8 cellular contexts compared by ENCODE assay signal in the genomic region with DNA sequence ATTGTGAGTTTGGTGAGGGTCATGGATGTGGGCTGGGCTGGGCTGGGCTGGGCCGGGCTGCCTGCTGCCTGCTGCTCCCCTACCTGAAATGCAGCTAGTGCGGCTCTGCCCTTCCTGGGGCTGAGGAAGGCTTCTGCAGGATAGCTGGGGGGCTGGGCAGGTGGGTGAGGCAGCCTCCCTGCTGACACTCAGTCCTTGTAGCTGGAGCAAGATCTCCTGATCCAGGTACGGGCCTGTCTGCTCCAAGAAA. TPM values are rescaled to one million over a fixed set of nuclear protein-coding genes. Genes with fewer than 3 reads are reported as not detected.
DNase-seq lines count a peak whose midpoint lies in the region; ATAC-seq and TF ChIP-seq lines count a peak whose summit lies in the region.

No MANE protein-coding gene starts in this region.

- BruUV-seq in OCI-LY7 (replicated peaks; lab: Mats Ljungman, UMichigan), result no TSS peak

- TF ChIP-seq CTCF in OCI-LY7 (conservative IDR thresholded peaks at IDR 0.05; ENCODE audit: low read length), result no peak
- no peak for TF ChIP-seq CTCF in neutrophil (IDR thresholded peaks at IDR 0.05)
- no peak for TF ChIP-seq CTCF in spleen (IDR thresholded peaks at IDR 0.05 in 8 of 11, conservative IDR thresholded peaks at IDR 0.05 in 3 of 11)

- ATAC-seq in HG02571 (IDR thresholded peaks at IDR 0.05; ENCODE audit: unreplicated experiment), result no peak

- peaks cover 50% of the 10 kb centered on the region for H3K36me3 ChIP-seq in OCI-LY7 (ENCODE audit: insufficient read depth, low read length)
- peaks cover 33% of the 10 kb centered on the region for H3K36me3 ChIP-seq in neutrophil
- H3K36me3 ChIP-seq in spleen, result peaks cover 0 to 43% (median 36%) of the 10 kb centered on the region in 6 donors

- intact Hi-C loops in OCI-LY7 (cut with micrococcal nuclease; ENCODE audit: unreplicated experiment) (no loop called here), spleen (cut with DNase I; ENCODE audit: low total_unique reads) (no loop called here)

- peaks cover 33% of the 10 kb centered on the region for H4K20me1 ChIP-seq in OCI-LY7 (ENCODE audit: insufficient read depth, low read length)

- H3K9me2 ChIP-seq in OCI-LY7 (ENCODE audit: insufficient read depth, low read length), result no peaks in the 10 kb centered on the region

- CTCF ChIA-PET in OCI-LY7 (lab: Charles Lee; ENCODE audit: unreplicated experiment), result no interaction called here

- TF ChIP-seq POLR2A in spleen (IDR thresholded peaks at IDR 0.05), result no peak

- POLR2A ChIA-PET in OCI-LY7 (lab: Charles Lee), result interaction anchor here (0.5 kb wide), 1 partner anchor 106 kb away, joined by 3 read pairs; no protein-coding TSS in a partner anchor

- no peaks in the 10 kb centered on the region for H3K9me3 ChIP-seq in OCI-LY7 (ENCODE audit: low read length)
- H3K9me3 ChIP-seq in neutrophil, result no peaks in the 10 kb centered on the region
- no peaks in the 10 kb centered on the region for H3K9me3 ChIP-seq in spleen

- 31 to 86% (median 36%) methylated on average over 1 to 3 of the region's 3 CpGs for WGBS in spleen, 5 donors

- H2AFZ ChIP-seq in OCI-LY7 (ENCODE audit: low read length), result no peak overlapping the region

- DNase-seq in DMS53 (lab: John Stamatoyannopoulos, UW) (peak; percentile 78), DMS53 treated with DMSO at 0.1 percent for 48 hours (lab: John Stamatoyannopoulos, UW; ENCODE audit: unreplicated experiment) (no peak), OCI-LY7 (ENCODE audit: low spot score) (no peak), ecto neural progenitor cell (ENCODE audit: low spot score) (peak; percentile 63), NCI-H1436 (lab: John Stamatoyannopoulos, UW) (no peak), spleen (no peak)

- H3K4me1 ChIP-seq in OCI-LY7 (ENCODE audit: insufficient read depth, low read length, poor library complexity, severe bottlenecking) (peaks cover 45% of the 10 kb centered on the region), neutrophil (ENCODE audit: control insufficient read depth in 1 of 2, insufficient read depth in 1 of 2, low read depth in 1 of 2, low read length in 1 of 2) (peaks cover 30 to 32% of the 10 kb centered on the region in 2 experiments), spleen (peaks cover 27 to 60% (median 55%) of the 10 kb centered on the region in 6 donors)

- H3K4me2 ChIP-seq in OCI-LY7 (ENCODE audit: low read length), result peak overlapping the region; percentile 85

- H3K27me3 ChIP-seq in neutrophil (peaks cover 17% of the 10 kb centered on the region), spleen (replicated peaks in 1 of 7) (peaks cover 0 to 17% (median 3%) of the 10 kb centered on the region in 7 donors)

- H3K4me3 ChIP-seq in OCI-LY7 (ENCODE audit: low read depth, low read length, poor library complexity, severe bottlenecking) (peak overlapping the region; percentile 98), neutrophil (ENCODE audit: low read depth in 1 of 2, low read length in 1 of 2) (peak overlapping the region; percentile 41 to 52), spleen (peak overlapping the region in 1 of 8 donors; percentile 52)

- H3K27ac ChIP-seq in OCI-LY7 (ENCODE audit: low read depth, low read length, poor library complexity, severe bottlenecking) (peak overlapping the region; percentile 67), neutrophil (peak overlapping the region; percentile 61), spleen (peak overlapping the region in 2 of 8 donors; percentile 5 to 19)

- peaks cover 36% of the 10 kb centered on the region for H3K79me2 ChIP-seq in OCI-LY7 (ENCODE audit: insufficient read depth, low read depth, low read length)

RNA-seq across cellular contexts. Expression of gene RPL13, which starts 4.7 kb away (rescaled TPM):
- 7,440 and 9,791 TPM in 2 replicates for total RNA-seq in OCI-LY7 (2014; rRNA removed; shearing (Covaris generic))
- total RNA-seq in OCI-LY7 (2022) (2,903 and 2,928 TPM in 2 replicates), spleen (1,000 to 10,000 TPM; 2,154 to 6,842 (median 2,799) TPM)
- over 10,000 TPM; 13,171 to 16,278 (median 14,011) TPM for polyA plus RNA-seq in spleen

RNA-seq across cellular contexts. Expression of gene CPNE7, which starts 10.4 kb away (rescaled TPM):
- 0.33 TPM in 1 of 2 replicates, not detected in the other for total RNA-seq in OCI-LY7 (2014; rRNA removed; shearing (Covaris generic))
- total RNA-seq in OCI-LY7 (2022) (0.83 TPM in 1 of 2 replicates, not detected in the other), spleen (1 to 10 TPM in 3 of 7 donors, under 1 TPM in 3, not detected in 1; 0.37 to 2.2 (median 1.0) TPM)
- polyA plus RNA-seq in spleen, result 1 to 10 TPM; 2.9 to 4.3 (median 3.7) TPM

RNA-seq across cellular contexts. Expression of gene DPEP1, which starts 48.3 kb away (rescaled TPM):
- total RNA-seq in OCI-LY7 (2014; rRNA removed; shearing (Covaris generic)), result not detected in 2 replicates
- total RNA-seq in OCI-LY7 (2022) (not detected in 2 replicates), spleen (10 to 100 TPM in 1 of 7 donors, 1 to 10 TPM in 5, under 1 TPM in 1; 0.57 to 39.5 (median 4.0) TPM)
- 1 to 10 TPM in 1 of 3 donors, under 1 TPM in 2; 0.33 to 2.0 (median 0.83) TPM for polyA plus RNA-seq in spleen

RNA-seq across cellular contexts. Expression of gene SPG7, which starts 57.0 kb away (rescaled TPM):
- 77.6 and 92.7 TPM in 2 replicates for total RNA-seq in OCI-LY7 (2014; rRNA removed; shearing (Covaris generic))
- total RNA-seq in OCI-LY7 (2022) (106 and 121 TPM in 2 replicates), spleen (100 to 1,000 TPM in 6 of 7 donors, 10 to 100 TPM in 1; 90.4 to 260 (median 153) TPM)
- polyA plus RNA-seq in spleen, result 100 to 1,000 TPM in 2 of 3 donors, 10 to 100 TPM in 1; 64.5 to 189 (median 135) TPM

Comparison
In these comparisons a context has a peak if more than half of its experiments do, and no peak if none do; other contexts are left out.
1. DNase-seq: peak in DMS53 (single experiment) and ecto neural progenitor cell (single experiment); none in DMS53 treated with DMSO at 0.1 percent for 48 hours (single experiment), OCI-LY7 (single experiment), NCI-H1436 (single experiment) and spleen (single experiment).